Comparison of ENCODE assay signal across 22 cellular contexts in the genomic region with DNA sequence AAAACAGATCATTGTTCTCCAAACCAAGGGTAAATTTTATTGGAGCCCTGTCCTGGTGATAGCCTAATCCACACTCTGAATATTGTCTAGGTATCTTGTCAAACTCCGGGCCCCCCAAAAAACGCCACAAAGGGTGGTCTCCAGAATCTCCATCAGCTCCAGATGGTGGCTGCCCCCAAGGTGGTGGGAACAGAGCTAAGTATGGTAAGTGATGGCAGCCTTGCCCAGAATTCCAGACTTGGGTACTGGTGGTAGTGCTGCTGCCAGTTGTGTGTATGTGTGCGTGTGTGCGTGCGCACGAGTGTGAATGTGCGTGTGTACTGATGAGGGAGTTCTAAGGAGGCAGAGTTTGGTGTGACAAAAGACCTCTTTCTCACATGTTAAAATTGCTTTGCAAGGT. TPM values are rescaled to one million over a fixed set of nuclear protein-coding genes. Genes with fewer than 3 reads are reported as not detected.
"Had no signal": no experiment of that assay in that cellular context is flagged by ENCODE, and none has a peak within 500 bp of the region (broad histone marks: within the 10 kb centered on the region; RNA-seq: fewer than 3 reads in every experiment).

No MANE protein-coding gene starts in this region.

- FAIRE-seq: colon, frontal cortex had no signal

- H3K27me3 ChIP-seq: dorsolateral prefrontal cortex, heart left ventricle, hepatocyte, left lung had no signal

- H3K27ac ChIP-seq: coronary artery, esophagus muscularis mucosa, foreskin keratinocyte, gastroesophageal sphincter, heart left ventricle, hepatocyte, left lung, lower lobe of right lung had no signal

- H2AFZ ChIP-seq: hepatocyte had no signal

- H3K27ac Mint-ChIP-seq: effector memory CD8-positive, alpha-beta T cell; immature natural killer cell; mesothelial cell of epicardium had no signal

- DNase-seq: dermis blood vessel endothelial cell; dorsolateral prefrontal cortex; effector CD4-positive, alpha-beta T cell; effector memory CD8-positive, alpha-beta T cell; foreskin keratinocyte; heart left ventricle; hypothalamus; immature natural killer cell; islet precursor cell; left cardiac atrium; left lung; left ventricle myocardium superior; lower lobe of right lung; mesenchymal stem cell; mucosa of descending colon had no signal

- ATAC-seq: effector memory CD8-positive, alpha-beta T cell; foreskin keratinocyte; gastroesophageal sphincter; left cardiac atrium; left lung; left ventricle myocardium superior; lower lobe of right lung; mucosa of descending colon had no signal

- H3K4me1 Mint-ChIP-seq: immature natural killer cell had no signal

- H3K36me3 ChIP-seq: esophagus muscularis mucosa, gastroesophageal sphincter, heart left ventricle, left lung, lower lobe of right lung had no signal

- H3K36me3 Mint-ChIP-seq: immature natural killer cell, mesothelial cell of epicardium had no signal

- H3K79me2 ChIP-seq: hepatocyte had no signal

- H3K4me3 ChIP-seq: coronary artery, esophagus muscularis mucosa, gastroesophageal sphincter, heart left ventricle, hepatocyte, left lung, lower lobe of right lung, mucosa of descending colon had no signal

- H3K4me1 ChIP-seq: foreskin keratinocyte had no signal

- H3K4me3 Mint-ChIP-seq: effector memory CD8-positive, alpha-beta T cell; immature natural killer cell; mesothelial cell of epicardium had no signal

- H3K9me3 ChIP-seq: esophagus muscularis mucosa, gastroesophageal sphincter, heart left ventricle, left lung, lower lobe of right lung, mucosa of descending colon had no signal

- H3K9me3 Mint-ChIP-seq: effector memory CD8-positive, alpha-beta T cell; immature natural killer cell; mesothelial cell of epicardium had no signal

- H3K4me2 ChIP-seq: hepatocyte had no signal

RNA-seq across cellular contexts. Expression of gene GREB1, which starts 51.2 kb away (rescaled TPM):
- polyA plus RNA-seq: foreskin keratinocyte had no signal
